In the genomic region with DNA sequence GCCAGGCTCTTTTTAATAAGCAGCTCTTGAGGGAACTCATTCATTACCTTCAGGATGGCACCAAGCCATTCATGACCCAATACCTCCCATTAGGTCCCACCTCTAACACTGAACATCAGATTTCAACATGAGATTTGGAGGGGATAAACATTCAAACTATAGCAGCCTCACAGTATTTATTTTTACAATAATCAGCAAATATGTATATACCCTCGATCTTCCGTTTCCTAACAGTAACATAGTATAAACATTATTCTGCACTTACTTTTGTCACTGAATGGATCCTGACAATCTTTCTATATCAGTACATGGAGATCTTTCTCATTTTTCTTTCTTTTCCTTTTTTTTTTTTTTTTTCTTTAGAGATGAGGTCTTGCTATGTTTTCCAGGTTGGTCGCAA, we compare ENCODE assay signal across 35 cellular contexts. TPM values are rescaled to one million over a fixed set of nuclear protein-coding genes. Genes with fewer than 3 reads are reported as not detected.
"Had no signal": no experiment of that assay in that cellular context is flagged by ENCODE, and none has a peak within 500 bp of the region (broad histone marks: within the 10 kb centered on the region; RNA-seq: fewer than 3 reads in every experiment).

No MANE protein-coding gene starts in this region.

- H3K4me2 ChIP-seq: smooth muscle cell had no signal

- H3K9ac ChIP-seq: parathyroid adenoma had no signal

- H3K79me2 ChIP-seq: parathyroid adenoma had no signal

- H3K27me3 ChIP-seq: ovary, suprapubic skin, testis, transverse colon, upper lobe of right lung, uterus had no signal

- H3K9me3 ChIP-seq: ovary, psoas muscle, spleen, suprapubic skin, testis, tibial artery, transverse colon, upper lobe of right lung, uterus had no signal

- H3K27ac Mint-ChIP-seq: naive thymus-derived CD8-positive, alpha-beta T cell; natural killer cell treated with Interleukin-12 subunit alpha and Interleukin-12 subunit beta and Interleukin-15 and Interleukin-18, amount 100 ng/mL, for 72 hours; nephron progenitor cell; progenitor cell of endocrine pancreas; stimulated activated memory B cell treated with anti-CD40 and anti-IgM and Interleukin-4, amounts not matched to agents 10 μg/mL and 1 μg/mL and 100 μg/mL, for 72 hours; stimulated activated naive CD8-positive, alpha-beta T cell treated with anti-CD3 and anti-CD28 coated beads, Interleukin-15, amount 100 ng/mL, for 72 hours; type B pancreatic cell had no signal

- H2AFZ ChIP-seq: parathyroid adenoma had no signal

- H3K36me3 Mint-ChIP-seq: naive thymus-derived CD8-positive, alpha-beta T cell; natural killer cell treated with Interleukin-12 subunit alpha and Interleukin-12 subunit beta and Interleukin-15 and Interleukin-18, amount 100 ng/mL, for 72 hours; stimulated activated memory B cell treated with anti-CD40 and anti-IgM and Interleukin-4, amounts not matched to agents 10 μg/mL and 1 μg/mL and 100 μg/mL, for 72 hours; type B pancreatic cell had no signal

- DNase-seq: naive thymus-derived CD8-positive, alpha-beta T cell; nephron progenitor cell; occipital lobe; ovary; psoas muscle; right cardiac atrium; spleen; stimulated activated CD4-positive, alpha-beta T cell treated with anti-CD3 and anti-CD28 coated beads, Interleukin-12 subunit alpha, Interleukin-12 subunit beta, amount 100 ng/mL, for 4 hours; stimulated activated CD4-positive, alpha-beta T cell treated with anti-CD3 and anti-CD28 coated beads, Interleukin-1b, Interleukin-23, amount 100 ng/mL, for 48 hours; stimulated activated CD4-positive, alpha-beta T cell treated with anti-CD3 and anti-CD28 coated beads, Interleukin-4, amount 100 ng/mL, for 1 hour; stimulated activated CD4-positive, alpha-beta T cell treated with anti-CD3 and anti-CD28 coated beads, Interleukin-4, amount 100 ng/mL, for 4 hours; stimulated activated CD8-positive, alpha-beta memory T cell treated with anti-CD3 and anti-CD28 coated beads, Interleukin-4, amount 100 ng/mL, for 48 hours; stimulated activated naive CD4-positive, alpha-beta T cell; stimulated activated naive CD8-positive, alpha-beta T cell treated with anti-CD3 and anti-CD28 coated beads, Interleukin-15, amount 100 ng/mL, for 72 hours; stimulated activated naive CD8-positive, alpha-beta T cell treated with anti-CD3 and anti-CD28 coated beads, Interleukin-15, Interleukin-2, amounts not matched to agents 100 U/mL and 50 U/mL, for 24 hours; substantia nigra; testis; tibial artery; transverse colon; upper lobe of right lung; uterus had no signal

- H3K4me1 ChIP-seq: parathyroid adenoma, psoas muscle, tibial artery, transverse colon, upper lobe of right lung, uterus had no signal

- H3K27ac ChIP-seq: ovary, parathyroid adenoma, psoas muscle, skin epidermis, spleen, suprapubic skin, testis, tibial artery, transverse colon, upper lobe of right lung, uterus had no signal

- H3K9me3 Mint-ChIP-seq: naive thymus-derived CD8-positive, alpha-beta T cell; natural killer cell treated with Interleukin-12 subunit alpha and Interleukin-12 subunit beta and Interleukin-15 and Interleukin-18, amount 100 ng/mL, for 72 hours; nephron progenitor cell; neural crest cell; stimulated activated memory B cell treated with anti-CD40 and anti-IgM and Interleukin-4, amounts not matched to agents 10 μg/mL and 1 μg/mL and 100 μg/mL, for 72 hours; stimulated activated naive CD8-positive, alpha-beta T cell treated with anti-CD3 and anti-CD28 coated beads, Interleukin-15, amount 100 ng/mL, for 72 hours; type B pancreatic cell had no signal

- H3K4me3 Mint-ChIP-seq: naive thymus-derived CD8-positive, alpha-beta T cell; natural killer cell treated with Interleukin-12 subunit alpha and Interleukin-12 subunit beta and Interleukin-15 and Interleukin-18, amount 100 ng/mL, for 72 hours; nephron progenitor cell; neural crest cell; stimulated activated memory B cell treated with anti-CD40 and anti-IgM and Interleukin-4, amounts not matched to agents 10 μg/mL and 1 μg/mL and 100 μg/mL, for 72 hours; stimulated activated naive CD8-positive, alpha-beta T cell treated with anti-CD3 and anti-CD28 coated beads, Interleukin-15, amount 100 ng/mL, for 72 hours; type B pancreatic cell had no signal

- H3K36me3 ChIP-seq: ovary, spleen, suprapubic skin, tibial artery, transverse colon, upper lobe of right lung, uterus had no signal

- H3K27me3 Mint-ChIP-seq: stimulated activated naive CD8-positive, alpha-beta T cell treated with anti-CD3 and anti-CD28 coated beads, Interleukin-15, amount 100 ng/mL, for 72 hours; type B pancreatic cell had no signal

- H3K4me1 Mint-ChIP-seq: stimulated activated memory B cell treated with anti-CD40 and anti-IgM and Interleukin-4, amounts not matched to agents 10 μg/mL and 1 μg/mL and 100 μg/mL, for 72 hours had no signal

- ATAC-seq: naive thymus-derived CD8-positive, alpha-beta T cell; natural killer cell treated with Interleukin-12 subunit alpha and Interleukin-12 subunit beta and Interleukin-15 and Interleukin-18, amount 100 ng/mL, for 72 hours; psoas muscle; right cardiac atrium; sciatic nerve; stimulated activated memory B cell treated with anti-CD40 and anti-IgM and Interleukin-4, amounts not matched to agents 10 μg/mL and 1 μg/mL and 100 μg/mL, for 72 hours; stimulated activated naive CD8-positive, alpha-beta T cell treated with anti-CD3 and anti-CD28 coated beads, Interleukin-15, amount 100 ng/mL, for 72 hours; stimulated activated naive CD8-positive, alpha-beta T cell treated with anti-CD3 and anti-CD28 coated beads, Interleukin-15, Interleukin-2, amounts not matched to agents 100 U/mL and 50 U/mL, for 24 hours; upper lobe of right lung had no signal

- H3K4me3 ChIP-seq: ovary, psoas muscle, skin epidermis, smooth muscle cell, spleen, suprapubic skin, testis, tibial artery, transverse colon, upper lobe of right lung, uterus had no signal

RNA-seq across cellular contexts. Expression of gene CATSPER4, which starts 5.4 kb away (rescaled TPM):
- total RNA-seq: naive thymus-derived CD8-positive, alpha-beta T cell; natural killer cell treated with Interleukin-12 subunit alpha and Interleukin-12 subunit beta and Interleukin-15 and Interleukin-18, amount 100 ng/mL, for 72 hours; neural crest cell; occipital lobe; osteoblast; ovary; progenitor cell of endocrine pancreas; renal cortical epithelial cell; right cardiac atrium; sciatic nerve; smooth muscle cell; spleen; suprapubic skin; transverse colon; upper lobe of right lung; urinary bladder; uterus had no signal
- polyA plus RNA-seq: naive thymus-derived CD8-positive, alpha-beta T cell; ovary; right cardiac atrium; smooth muscle cell; urinary bladder had no signal

RNA-seq across cellular contexts. Expression of gene ZNF593OS, which starts 24.2 kb away (rescaled TPM):
- total RNA-seq: naive thymus-derived CD8-positive, alpha-beta T cell; natural killer cell treated with Interleukin-12 subunit alpha and Interleukin-12 subunit beta and Interleukin-15 and Interleukin-18, amount 100 ng/mL, for 72 hours; neural crest cell; occipital lobe; osteoblast; ovary; progenitor cell of endocrine pancreas; renal cortical epithelial cell; right cardiac atrium; sciatic nerve; smooth muscle cell; spleen; suprapubic skin; transverse colon; upper lobe of right lung; urinary bladder; uterus had no signal
- polyA plus RNA-seq: smooth muscle cell had no signal

RNA-seq across cellular contexts. Expression of gene C1orf232, which starts 27.0 kb away (rescaled TPM):
- total RNA-seq: naive thymus-derived CD8-positive, alpha-beta T cell; natural killer cell treated with Interleukin-12 subunit alpha and Interleukin-12 subunit beta and Interleukin-15 and Interleukin-18, amount 100 ng/mL, for 72 hours; neural crest cell; occipital lobe; osteoblast; ovary; progenitor cell of endocrine pancreas; psoas muscle; renal cortical epithelial cell; right cardiac atrium; sciatic nerve; smooth muscle cell; spleen; suprapubic skin; testis; transverse colon; upper lobe of right lung; urinary bladder; uterus had no signal
- polyA plus RNA-seq: naive thymus-derived CD8-positive, alpha-beta T cell; ovary; psoas muscle; right cardiac atrium; smooth muscle cell; spleen; thymus; urinary bladder had no signal
